ENCODE assay signal across 17 cellular contexts in the genomic region with DNA sequence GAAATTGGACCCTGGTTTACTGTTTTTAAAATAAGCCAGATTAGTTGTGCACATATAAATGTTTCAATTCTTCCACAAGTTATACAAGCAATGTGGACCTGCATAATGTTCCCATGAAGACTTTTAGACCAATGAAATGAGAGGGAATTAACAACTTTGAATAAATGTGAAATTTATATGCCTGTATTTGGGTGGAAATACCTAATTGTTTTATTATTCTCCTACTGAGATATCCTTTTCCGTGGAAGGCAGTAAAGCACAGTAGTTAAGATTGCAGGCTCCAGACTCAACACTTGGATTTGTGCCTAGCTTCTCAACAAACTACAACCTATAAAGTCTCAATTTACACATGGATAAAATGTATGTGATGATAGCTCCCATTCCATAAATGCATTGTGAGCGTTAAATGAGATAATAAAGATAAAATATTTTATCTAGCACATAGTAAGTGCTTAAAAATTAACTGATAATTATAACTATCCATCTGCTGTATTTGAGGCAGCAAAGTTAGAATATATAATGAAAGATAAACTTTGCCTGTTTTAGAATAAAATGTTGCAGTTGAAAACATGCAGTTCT.
DNase-seq lines count a peak whose midpoint lies in the region; ATAC-seq and TF ChIP-seq lines count a peak whose summit lies in the region.
"Had no signal": no experiment of that assay in that cellular context is flagged by ENCODE, and none has a peak within 500 bp of the region (broad histone marks: within the 10 kb centered on the region; RNA-seq: fewer than 3 reads in every experiment).

No MANE protein-coding gene starts in this region.

- H4K20me1 ChIP-seq in DND-41 (ENCODE audit: insufficient read depth, low read length) (no peaks in the 10 kb centered on the region), osteoblast (ENCODE audit: insufficient read depth, low read length) (no peaks in the 10 kb centered on the region)
- H4K20me1 ChIP-seq: BLaER1 had no signal

- H3K4me1 ChIP-seq in DND-41 (ENCODE audit: insufficient read depth, low read length) (peaks cover 9% of the 10 kb centered on the region), osteoblast (ENCODE audit: insufficient read depth, low read length) (no peaks in the 10 kb centered on the region)
- H3K4me1 ChIP-seq: BLaER1, Caco-2, HAP-1 had no signal

- no peaks in the 10 kb centered on the region for H3K79me2 ChIP-seq in DND-41 (ENCODE audit: insufficient read depth, low read length)
- no peaks in the 10 kb centered on the region for H3K79me2 ChIP-seq in osteoblast (ENCODE audit: insufficient read depth, low read length)

- H3K9me3 ChIP-seq in DND-41 (ENCODE audit: insufficient read depth, low read length, severe bottlenecking) (no peaks in the 10 kb centered on the region), osteoblast (ENCODE audit: low read depth, low read length) (no peaks in the 10 kb centered on the region)
- H3K9me3 ChIP-seq: BLaER1, Caco-2, HAP-1 had no signal

- H3K27ac ChIP-seq in DND-41 (ENCODE audit: low read length) (no peak overlapping the region), osteoblast (ENCODE audit: low read depth, low read length) (peak overlapping the region; percentile 18)
- H3K27ac ChIP-seq: BLaER1, C4-2B had no signal

- POLR2A ChIA-PET in HEK293T (lab: Yijun Ruan, JAX) = no interaction called here
- POLR2A ChIA-PET in naive thymus-derived CD8-positive, alpha-beta T cell (lab: Charles Lee) = no interaction called here

- H3K27ac Mint-ChIP-seq in naive thymus-derived CD8-positive, alpha-beta T cell = no peak overlapping the region
- H3K27ac Mint-ChIP-seq: B cell; CD8-positive, alpha-beta T cell had no signal

- no peak for DNase-seq in DND-41
- DNase-seq in HEK293T (ENCODE audit: extremely low spot score) = peak; percentile 11
- DNase-seq in osteoblast (ENCODE audit: insufficient read length, low spot score, missing footprints) = no peak
- no peak for DNase-seq in naive thymus-derived CD8-positive, alpha-beta T cell
- DNase-seq in HPDE6-E6E7 (ENCODE audit: extremely low spot score) = no peak
- DNase-seq: Caco-2; CD4-positive, CD25-positive, alpha-beta regulatory T cell; CD8-positive, alpha-beta T cell; DMS153; DMS79; GF-D8; GOT3 had no signal

- peaks cover 0 to 9% (median 0%) of the 10 kb centered on the region in 9 donors for H3K9me3 Mint-ChIP-seq in naive thymus-derived CD8-positive, alpha-beta T cell

- no peak overlapping the region for H3K4me3 Mint-ChIP-seq in naive thymus-derived CD8-positive, alpha-beta T cell
- H3K4me3 Mint-ChIP-seq: B cell; CD4-positive, CD25-positive, alpha-beta regulatory T cell; CD8-positive, alpha-beta T cell had no signal

- no peaks in the 10 kb centered on the region for H3K4me1 Mint-ChIP-seq in naive thymus-derived CD8-positive, alpha-beta T cell
- H3K4me1 Mint-ChIP-seq: B cell; CD4-positive, CD25-positive, alpha-beta regulatory T cell had no signal

- no peaks in the 10 kb centered on the region for H3K27me3 ChIP-seq in DND-41 (ENCODE audit: insufficient read depth, low read length, poor library complexity)
- H3K27me3 ChIP-seq in osteoblast (ENCODE audit: insufficient read depth, low read length) = no peaks in the 10 kb centered on the region
- H3K27me3 ChIP-seq: BLaER1 had no signal

- H3K36me3 ChIP-seq in DND-41 (ENCODE audit: insufficient read depth, low read length) = no peaks in the 10 kb centered on the region
- H3K36me3 ChIP-seq in osteoblast (ENCODE audit: insufficient read depth, low read length) = no peaks in the 10 kb centered on the region
- H3K36me3 ChIP-seq: BLaER1, HAP-1 had no signal

- H3K4me2 ChIP-seq in DND-41 (ENCODE audit: insufficient read depth, low read length) (no peak overlapping the region), osteoblast (ENCODE audit: insufficient read depth, low read length) (no peak overlapping the region)
- H3K4me2 ChIP-seq: BLaER1 had no signal

- H3K27me3 Mint-ChIP-seq in naive thymus-derived CD8-positive, alpha-beta T cell = no peaks in the 10 kb centered on the region
- H3K27me3 Mint-ChIP-seq: B cell; CD4-positive, CD25-positive, alpha-beta regulatory T cell had no signal

- H3K4me3 ChIP-seq in DND-41 (ENCODE audit: low read depth in 1 of 2, low read length in 2 of 2) (no peak overlapping the region), osteoblast (ENCODE audit: insufficient read depth, low read length) (no peak overlapping the region)
- H3K4me3 ChIP-seq: BLaER1, HAP-1 had no signal

- H3K36me3 Mint-ChIP-seq in naive thymus-derived CD8-positive, alpha-beta T cell = no peaks in the 10 kb centered on the region
- H3K36me3 Mint-ChIP-seq: CD4-positive, CD25-positive, alpha-beta regulatory T cell; CD8-positive, alpha-beta T cell had no signal

- TF ChIP-seq CTCF in DND-41 (IDR thresholded peaks at IDR 0.05; ENCODE audit: borderline replicate concordance, extremely low read depth, low read length, poor library complexity, severe bottlenecking) (no peak), osteoblast (IDR thresholded peaks at IDR 0.05; ENCODE audit: extremely low read depth, low read depth, low read length) (no peak)

- CTCF ChIA-PET in HEK293T (lab: Yijun Ruan, JAX) = no interaction called here

- H2AFZ ChIP-seq in DND-41 (ENCODE audit: low read depth, low read length) = 0 out of 2 replicates have a peak overlapping the region, but pooled peaks have one; percentile 19
- no peak overlapping the region for H2AFZ ChIP-seq in osteoblast (ENCODE audit: low read length)

- ATAC-seq in DND-41 (ENCODE audit: insufficient read depth, low read depth) = no peak
- ATAC-seq in naive thymus-derived CD8-positive, alpha-beta T cell = no peak
- ATAC-seq in GM21367 (IDR thresholded peaks at IDR 0.05; ENCODE audit: unreplicated experiment) = no peak
- ATAC-seq: CD8-positive, alpha-beta T cell had no signal

- no peak overlapping the region for H3K9ac ChIP-seq in DND-41 (ENCODE audit: low read depth, low read length)
- H3K9ac ChIP-seq: BLaER1 had no signal

TF ChIP-seq in HEK293T, 16 proteins besides CTCF, POLR2A, EP300 and RAD21:
- TF ChIP-seq FOXA1 (IDR thresholded peaks at IDR 0.05) (no peak), SUZ12 (IDR thresholded peaks at IDR 0.05) (no peak), HDGF (IDR thresholded peaks at IDR 0.05; ENCODE audit: borderline replicate concordance) (no peak), ZNF384 (IDR thresholded peaks at IDR 0.05) (no peak), ARNT (IDR thresholded peaks at IDR 0.05) (0 out of 2 replicates have a peak, but pooled peaks have one; percentile 3)
- TF ChIP-seq, protein P1, sequence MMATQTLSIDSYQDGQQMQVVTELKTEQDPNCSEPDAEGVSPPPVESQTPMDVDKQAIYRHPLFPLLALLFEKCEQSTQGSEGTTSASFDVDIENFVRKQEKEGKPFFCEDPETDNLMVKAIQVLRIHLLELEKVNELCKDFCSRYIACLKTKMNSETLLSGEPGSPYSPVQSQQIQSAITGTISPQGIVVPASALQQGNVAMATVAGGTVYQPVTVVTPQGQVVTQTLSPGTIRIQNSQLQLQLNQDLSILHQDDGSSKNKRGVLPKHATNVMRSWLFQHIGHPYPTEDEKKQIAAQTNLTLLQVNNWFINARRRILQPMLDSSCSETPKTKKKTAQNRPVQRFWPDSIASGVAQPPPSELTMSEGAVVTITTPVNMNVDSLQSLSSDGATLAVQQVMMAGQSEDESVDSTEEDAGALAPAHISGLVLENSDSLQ (IDR thresholded peaks at IDR 0.05) = no peak; the same call in 1 of the 2 replicates
